ENCODE assay signal across 1 cellular context in the genomic region with DNA sequence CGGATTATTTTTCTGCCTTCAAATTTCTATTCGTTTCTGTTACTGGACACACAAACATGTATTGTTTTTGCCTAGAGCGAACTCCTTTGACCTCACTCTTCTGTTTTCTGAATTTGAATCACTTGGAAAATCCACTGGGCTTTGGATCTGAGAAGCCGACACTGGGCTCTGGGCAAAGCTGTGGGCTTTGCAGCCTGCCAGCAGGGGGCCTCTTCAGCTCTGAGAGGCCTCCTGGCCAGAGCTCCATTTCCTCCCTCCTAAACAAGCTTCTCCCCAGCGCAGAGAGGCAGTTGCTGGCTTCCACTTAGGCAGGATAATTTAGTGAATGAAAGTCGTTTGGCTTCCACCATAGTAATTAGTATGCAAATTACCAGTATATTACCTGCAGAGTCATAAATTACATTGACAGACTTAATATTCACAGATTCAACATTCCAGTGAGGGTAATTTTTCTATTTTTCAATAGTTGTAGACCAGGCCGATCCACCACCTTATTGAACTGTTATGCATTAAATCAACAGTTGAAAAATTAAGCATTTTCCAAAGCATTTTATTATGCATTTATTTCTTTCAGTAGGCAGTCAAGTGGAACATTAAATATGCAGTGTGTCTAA.
TF ChIP-seq lines count a peak whose summit lies in the region.

No MANE protein-coding gene starts in this region.

TF ChIP-seq in H1, 55 proteins besides CTCF, POLR2A, EP300 and RAD21 (continued from another document):
- TF ChIP-seq BRCA1 (IDR thresholded peaks at IDR 0.05; ENCODE audit: low read depth, low read length) (no peak), SP4 (IDR thresholded peaks at IDR 0.05; ENCODE audit: low read length) (no peak), TBP (IDR thresholded peaks at IDR 0.05; ENCODE audit: low read depth, low read length) (no peak)
